Comparison of ENCODE assay signal across 8 cellular contexts in genomic region chr12:45728625-45729232, GRCh38. TPM values are rescaled to one million over a fixed set of nuclear protein-coding genes. Genes with fewer than 3 reads are reported as not detected.
A peak's percentile ranks its signal among the peaks of the same experiment; 100 is the strongest.
DNase-seq lines count a peak whose midpoint lies in the region; ATAC-seq, FAIRE-seq and TF ChIP-seq lines count a peak whose summit lies in the region.

No MANE protein-coding gene starts in this region.

- H3K4me1 ChIP-seq in GM23338 (ENCODE audit: insufficient read depth) (peaks cover 24% of the 10 kb centered on the region), fibroblast of lung (ENCODE audit: control insufficient read depth, extremely low read depth, insufficient read depth, low read length) (peaks cover 6% of the 10 kb centered on the region)

- ATAC-seq in GM23338: peak; percentile 62
- ATAC-seq in naive thymus-derived CD8-positive, alpha-beta T cell: peak; percentile 63 to 74
- ATAC-seq in stimulated activated naive B cell treated with anti-CD40 and anti-IgM and Interleukin-4, amounts not matched to agents 10 μg/mL and 1 μg/mL and 100 μg/mL, for 72 hours (replicated peaks): peak; percentile 66 to 67

- no peaks in the 10 kb centered on the region for H3K9me2 ChIP-seq in GM23338 (ENCODE audit: insufficient read depth)

- peak; percentile 58 to 88 for TF ChIP-seq CTCF in GM23338 (conservative IDR thresholded peaks at IDR 0.05; ENCODE audit: low read depth in 2 of 2)
- peak; percentile 69 to 88 for TF ChIP-seq CTCF in fibroblast of lung (conservative IDR thresholded peaks at IDR 0.05 in 1 of 2, IDR thresholded peaks at IDR 0.05 in 1 of 2; ENCODE audit: low read depth in 1 of 2, low read length in 2 of 2)

- H4K20me1 ChIP-seq in GM23338 (replicated peaks; ENCODE audit: insufficient read depth) (no peaks in the 10 kb centered on the region; the same call in 1 of the 2 replicates), fibroblast of lung (ENCODE audit: control insufficient read depth, extremely low read depth, insufficient read depth, low read length) (no peaks in the 10 kb centered on the region)

- peaks cover 10% of the 10 kb centered on the region for H3K27me3 Mint-ChIP-seq in GM23338 (ENCODE audit: insufficient read depth, low read depth, poor library complexity)
- no peaks in the 10 kb centered on the region for H3K27me3 Mint-ChIP-seq in naive thymus-derived CD8-positive, alpha-beta T cell
- H3K27me3 Mint-ChIP-seq in stimulated activated naive B cell treated with anti-CD40 and anti-IgM and Interleukin-4, amounts not matched to agents 10 μg/mL and 1 μg/mL and 100 μg/mL, for 72 hours: no peaks in the 10 kb centered on the region

- peak overlapping the region; percentile 94 for H3K27ac ChIP-seq in GM23338 (ENCODE audit: low read depth)
- H3K27ac ChIP-seq in fibroblast of lung (ENCODE audit: insufficient read depth, low read length): peak overlapping the region; percentile 95

- H3K27me3 ChIP-seq in GM23338 (ENCODE audit: insufficient read depth) (no peaks in the 10 kb centered on the region), fibroblast of lung (ENCODE audit: control insufficient read depth, insufficient read depth, low read length) (no peaks in the 10 kb centered on the region)

- H3K79me2 ChIP-seq in GM23338 (replicated peaks; ENCODE audit: insufficient read depth): peaks cover 49% of the 10 kb centered on the region
- H3K79me2 ChIP-seq in fibroblast of lung (ENCODE audit: control insufficient read depth, insufficient read depth, low read length): peaks cover 57% of the 10 kb centered on the region

- H3K4me3 Mint-ChIP-seq in GM23338: peak overlapping the region; percentile 83
- H3K4me3 Mint-ChIP-seq in naive thymus-derived CD8-positive, alpha-beta T cell: peak overlapping the region; percentile 93 to 100 (median 100)
- peak overlapping the region; percentile 93 to 100 for H3K4me3 Mint-ChIP-seq in stimulated activated naive B cell treated with anti-CD40 and anti-IgM and Interleukin-4, amounts not matched to agents 10 μg/mL and 1 μg/mL and 100 μg/mL, for 72 hours

- peak; percentile 98 for DNase-seq in ELF-1 (ENCODE audit: low read depth, low spot score)
- peak; percentile 98 for DNase-seq in GM23338 (ENCODE audit: low spot score)
- DNase-seq in Kasumi-1 (lab: John Stamatoyannopoulos, UW): peak; percentile 94 to 95
- DNase-seq in RCC 7860 (ENCODE audit: low spot score): peak; percentile 90
- DNase-seq in activated T-helper 1 cell treated with anti-CD3 and anti-CD28 coated beads, Interleukin-2, amount 50 U/mL, for 16 hours (ENCODE audit: low read depth in 1 of 2, low spot score in 1 of 2): peak; percentile 92 to 93
- DNase-seq in fibroblast of lung (ENCODE audit: low read depth in 2 of 2): peak; percentile 97 to 98
- peak; percentile 93 to 99 (median 98) for DNase-seq in naive thymus-derived CD8-positive, alpha-beta T cell
- peak; percentile 98 for DNase-seq in stimulated activated naive B cell treated with anti-CD40 and anti-IgM and Interleukin-4, amounts not matched to agents 10 μg/mL and 1 μg/mL and 100 μg/mL, for 72 hours

- no peaks in the 10 kb centered on the region for H3K9me3 ChIP-seq in fibroblast of lung (ENCODE audit: control insufficient read depth, insufficient read depth, low read depth, low read length)

- H3K9me3 Mint-ChIP-seq in GM23338: no peaks in the 10 kb centered on the region
- H3K9me3 Mint-ChIP-seq in naive thymus-derived CD8-positive, alpha-beta T cell: no peaks in the 10 kb centered on the region
- no peaks in the 10 kb centered on the region for H3K9me3 Mint-ChIP-seq in stimulated activated naive B cell treated with anti-CD40 and anti-IgM and Interleukin-4, amounts not matched to agents 10 μg/mL and 1 μg/mL and 100 μg/mL, for 72 hours

- POLR2A ChIA-PET in naive thymus-derived CD8-positive, alpha-beta T cell (lab: Charles Lee): interaction anchor here (0.9 to 6.5 kb wide), 14 partner anchors 14 to 643 kb away, joined by 3 to 62 read pairs (median 6); partner anchors contain the start of genes ANO6, SCAF11 and SLC38A1

- H2AFZ ChIP-seq in GM23338: no peak overlapping the region
- peak overlapping the region; percentile 54 for H2AFZ ChIP-seq in fibroblast of lung (ENCODE audit: low read length)

- peaks cover 16% of the 10 kb centered on the region for H3K36me3 Mint-ChIP-seq in GM23338 (ENCODE audit: low read depth)
- H3K36me3 Mint-ChIP-seq in naive thymus-derived CD8-positive, alpha-beta T cell: peaks cover 0 to 8% (median 0%) of the 10 kb centered on the region in 3 donors
- peaks cover 4 to 9% of the 10 kb centered on the region in 2 donors for H3K36me3 Mint-ChIP-seq in stimulated activated naive B cell treated with anti-CD40 and anti-IgM and Interleukin-4, amounts not matched to agents 10 μg/mL and 1 μg/mL and 100 μg/mL, for 72 hours

- H3K27ac Mint-ChIP-seq in GM23338: peak overlapping the region; percentile 95
- H3K27ac Mint-ChIP-seq in naive thymus-derived CD8-positive, alpha-beta T cell: peak overlapping the region; percentile 96 to 100 (median 98)
- peak overlapping the region; percentile 100 for H3K27ac Mint-ChIP-seq in stimulated activated naive B cell treated with anti-CD40 and anti-IgM and Interleukin-4, amounts not matched to agents 10 μg/mL and 1 μg/mL and 100 μg/mL, for 72 hours

- peak overlapping the region; percentile 74 for H3K4me3 ChIP-seq in GM23338
- peak overlapping the region; percentile 87 to 96 (median 95) for H3K4me3 ChIP-seq in fibroblast of lung (replicated peaks in 1 of 4; ENCODE audit: control extremely low read depth in 1 of 4, insufficient read depth in 1 of 4, low read depth in 3 of 4, low read length in 4 of 4)

- peak overlapping the region; percentile 82 for H3K9ac ChIP-seq in fibroblast of lung (ENCODE audit: insufficient read depth, low read length)

- peak overlapping the region; percentile 72 for H3K4me2 ChIP-seq in GM23338
- peak overlapping the region; percentile 89 for H3K4me2 ChIP-seq in fibroblast of lung (ENCODE audit: extremely low read depth, insufficient read depth, low read length)

- H3K36me3 ChIP-seq in GM23338 (ENCODE audit: insufficient read depth) (no peaks in the 10 kb centered on the region), fibroblast of lung (ENCODE audit: control insufficient read depth, insufficient read depth, low read length) (no peaks in the 10 kb centered on the region)

- H3K4me1 Mint-ChIP-seq in GM23338: peaks cover 16% of the 10 kb centered on the region
- H3K4me1 Mint-ChIP-seq in naive thymus-derived CD8-positive, alpha-beta T cell: peaks cover 14 to 36% (median 24%) of the 10 kb centered on the region in 4 donors
- peaks cover 8 to 23% of the 10 kb centered on the region in 2 donors for H3K4me1 Mint-ChIP-seq in stimulated activated naive B cell treated with anti-CD40 and anti-IgM and Interleukin-4, amounts not matched to agents 10 μg/mL and 1 μg/mL and 100 μg/mL, for 72 hours

- H3F3A ChIP-seq in GM23338 (replicated peaks; ENCODE audit: low read depth): no peaks in the 10 kb centered on the region

- peak; percentile 64 for FAIRE-seq in RCC 7860 (lab: Jason Lieb, UNC)

TF ChIP-seq in GM23338, 12 proteins besides CTCF, POLR2A, EP300 and RAD21:
- TF ChIP-seq ZNF331 (CRISPR knock-in tag; IDR thresholded peaks at IDR 0.05; ENCODE audit: low read depth) (no peak), CREB1 (CRISPR knock-in tag; IDR thresholded peaks at IDR 0.05; ENCODE audit: low read depth) (peak; percentile 56), POLR2AphosphoS5 (IDR thresholded peaks at IDR 0.05; ENCODE audit: low read depth) (peak; percentile 72), JUNB (IDR thresholded peaks at IDR 0.05; ENCODE audit: unreplicated experiment) (peak; percentile 94)
TF ChIP-seq in GM23338: peak in this region for 3.

RNA-seq across cellular contexts. Expression of gene ARID2, which starts 0.8 kb away (rescaled TPM):
- 44.4 and 54.9 TPM in 2 replicates for total RNA-seq in GM23338 (2014; rRNA removed; shearing (Covaris generic))
- 24.8 and 26.5 TPM in 2 replicates for polyA plus RNA-seq in GM23338 (2016; fragmentation: Nextera tagmentation; extraction: Ambion mirVana)
- 13.4 and 15.7 TPM in 2 replicates for total RNA-seq in fibroblast of lung
- 14.0 and 14.5 TPM in 2 replicates for polyA plus RNA-seq in fibroblast of lung
- 5.0 and 6.2 TPM in 2 replicates for polyA plus RNA-seq in fibroblast of lung (2012)
- 10.8 and 11.0 TPM in 2 replicates for polyA minus RNA-seq in fibroblast of lung (ENCODE audit: low replicate concordance)
- 10 to 100 TPM; 39.7 to 44.0 TPM for total RNA-seq in naive thymus-derived CD8-positive, alpha-beta T cell
- 10 to 100 TPM in 1 of 3 donors, 1 to 10 TPM in 2; 5.8 to 10.3 (median 7.8) TPM for polyA plus RNA-seq in naive thymus-derived CD8-positive, alpha-beta T cell

Comparison
In these comparisons a context has a peak if more than half of its experiments do, and no peak if none do; other contexts are left out.
1. Peak in every context shown above with its lines: DNase-seq, ATAC-seq, H3K4me3 ChIP-seq and H3K27ac ChIP-seq.